15 cellular contexts compared by ENCODE assay signal in genomic region chr11:113841691-113842090, GRCh38. TPM values are rescaled to one million over a fixed set of nuclear protein-coding genes. Genes with fewer than 3 reads are reported as not detected.
DNase-seq lines count a peak whose midpoint lies in the region; ATAC-seq and TF ChIP-seq lines count a peak whose summit lies in the region.
"Had no signal": no experiment of that assay in that cellular context is flagged by ENCODE, and none has a peak within 500 bp of the region (broad histone marks: within the 10 kb centered on the region; RNA-seq: fewer than 3 reads in every experiment).

No MANE protein-coding gene starts in this region.

- H3K27ac ChIP-seq in GM23338 (ENCODE audit: low read depth), result peak overlapping the region; percentile 20; the same call in 1 of the 2 replicates
- no peak overlapping the region for H3K27ac ChIP-seq in OCI-LY1 (ENCODE audit: low read depth, low read length, poor library complexity, severe bottlenecking)
- H3K27ac ChIP-seq in coronary artery, result no peak overlapping the region
- H3K27ac ChIP-seq: adrenal gland, prostate gland had no signal

- no peaks in the 10 kb centered on the region for H3K9me3 ChIP-seq in OCI-LY1 (ENCODE audit: low read length)
- H3K9me3 ChIP-seq: adrenal gland, prostate gland, spleen had no signal

- DNase-seq in activated CD4-positive, alpha-beta T cell treated with anti-CD3 and anti-CD28 coated beads, Interleukin-2, amount 10 ng/mL, durations not matched to agents 7 days and 5 days, result no peak
- DNase-seq in activated CD4-positive, alpha-beta T cell treated with anti-CD3 and anti-CD28 coated beads for 1 hour, result no peak
- no peak for DNase-seq in GM23338 (ENCODE audit: low spot score)
- peak; percentile 31 for DNase-seq in left kidney (ENCODE audit: low read depth, low spot score)
- no peak for DNase-seq in coronary artery (ENCODE audit: low spot score)
- no peak for DNase-seq in DMS79 treated with DMSO at 0.1 percent for 48 hours (lab: John Stamatoyannopoulos, UW)
- DNase-seq in NCI-H1417 (lab: John Stamatoyannopoulos, UW), result no peak
- DNase-seq: adrenal gland; central memory CD4-positive, alpha-beta T cell; NCI-H146; NCI-H345; spleen had no signal

- H3K9ac ChIP-seq in OCI-LY1 (ENCODE audit: low read length), result no peak overlapping the region

- TF ChIP-seq CTCF in GM23338 (conservative IDR thresholded peaks at IDR 0.05; ENCODE audit: low read depth in 2 of 2) (no peak), OCI-LY1 (IDR thresholded peaks at IDR 0.05; ENCODE audit: low read length) (no peak), coronary artery (IDR thresholded peaks at IDR 0.05) (no peak)

- peaks cover 4% of the 10 kb centered on the region for H3K9me3 Mint-ChIP-seq in activated CD4-positive, alpha-beta T cell treated with anti-CD3 and anti-CD28 coated beads, Interleukin-2, amount 10 ng/mL, durations not matched to agents 7 days and 5 days
- no peaks in the 10 kb centered on the region for H3K9me3 Mint-ChIP-seq in GM23338
- H3K9me3 Mint-ChIP-seq: stimulated activated naive CD8-positive, alpha-beta T cell treated with anti-CD3 and anti-CD28 coated beads, Interleukin-15, Interleukin-2, amounts not matched to agents 100 ng/mL and 50 ng/mL, for 24 hours had no signal

- CTCF ChIA-PET in activated CD4-positive, alpha-beta T cell treated with anti-CD3 and anti-CD28 coated beads, Interleukin-2, amount 10 ng/mL, durations not matched to agents 7 days and 5 days (lab: Charles Lee), result interaction anchor here (1.2 to 1.3 kb wide), 2 partner anchors 23 to 24 kb away, joined by 3 read pairs; no protein-coding TSS in a partner anchor

- peaks cover 15% of the 10 kb centered on the region for H3K4me1 Mint-ChIP-seq in activated CD4-positive, alpha-beta T cell treated with anti-CD3 and anti-CD28 coated beads, Interleukin-2, amount 10 ng/mL, durations not matched to agents 7 days and 5 days
- H3K4me1 Mint-ChIP-seq in GM23338, result peaks cover 10% of the 10 kb centered on the region

- H4K20me1 ChIP-seq in GM23338 (replicated peaks; ENCODE audit: insufficient read depth), result peaks cover 9% of the 10 kb centered on the region
- no peaks in the 10 kb centered on the region for H4K20me1 ChIP-seq in OCI-LY1 (ENCODE audit: insufficient read depth, low read length)

- H3K27me3 ChIP-seq in GM23338 (ENCODE audit: insufficient read depth) (no peaks in the 10 kb centered on the region), OCI-LY1 (ENCODE audit: insufficient read depth, low read length) (no peaks in the 10 kb centered on the region)
- H3K27me3 ChIP-seq: adrenal gland, spleen had no signal

- POLR2A ChIA-PET in activated CD4-positive, alpha-beta T cell treated with anti-CD3 and anti-CD28 coated beads, Interleukin-2, amount 10 ng/mL, durations not matched to agents 7 days and 5 days (lab: Charles Lee), result interaction anchor here (0.7 kb wide), 1 partner anchor 16 kb away, joined by 3 read pairs; no protein-coding TSS in a partner anchor

- H3K4me1 ChIP-seq in GM23338 (ENCODE audit: insufficient read depth), result peaks cover 11% of the 10 kb centered on the region
- peaks cover 22% of the 10 kb centered on the region for H3K4me1 ChIP-seq in OCI-LY1 (ENCODE audit: insufficient read depth, low read length, severe bottlenecking)
- H3K4me1 ChIP-seq: adrenal gland, prostate gland had no signal

- 0 out of 2 replicates have a peak, but pooled peaks cover 5% of the 10 kb centered on the region for H3F3A ChIP-seq in GM23338 (replicated peaks; ENCODE audit: low read depth)
- no peaks in the 10 kb centered on the region for H3F3A ChIP-seq in OCI-LY1 (ENCODE audit: insufficient read depth, low read length)

- peaks cover 21% of the 10 kb centered on the region for H3K36me3 Mint-ChIP-seq in activated CD4-positive, alpha-beta T cell treated with anti-CD3 and anti-CD28 coated beads, Interleukin-2, amount 10 ng/mL, durations not matched to agents 7 days and 5 days (ENCODE audit: low read depth)
- H3K36me3 Mint-ChIP-seq in GM23338 (ENCODE audit: low read depth), result peaks cover 58% of the 10 kb centered on the region

- H3K79me2 ChIP-seq in GM23338 (replicated peaks; ENCODE audit: insufficient read depth) (peaks cover 99% of the 10 kb centered on the region), OCI-LY1 (ENCODE audit: insufficient read depth, low read length) (no peaks in the 10 kb centered on the region)

- peak overlapping the region; percentile 44 for H3K4me3 Mint-ChIP-seq in activated CD4-positive, alpha-beta T cell treated with anti-CD3 and anti-CD28 coated beads, Interleukin-2, amount 10 ng/mL, durations not matched to agents 7 days and 5 days
- H3K4me3 Mint-ChIP-seq in GM23338, result no peak overlapping the region
- H3K4me3 Mint-ChIP-seq: stimulated activated naive CD8-positive, alpha-beta T cell treated with anti-CD3 and anti-CD28 coated beads, Interleukin-15, Interleukin-2, amounts not matched to agents 100 ng/mL and 50 ng/mL, for 24 hours had no signal

- no peak overlapping the region for H3K4me3 ChIP-seq in GM23338
- no peak overlapping the region for H3K4me3 ChIP-seq in OCI-LY1 (ENCODE audit: low read depth, low read length, poor library complexity, severe bottlenecking)
- H3K4me3 ChIP-seq in coronary artery, result no peak overlapping the region
- H3K4me3 ChIP-seq: adrenal gland, prostate gland had no signal

- ATAC-seq in GM23338, result no peak

- H3K9me2 ChIP-seq in GM23338 (ENCODE audit: insufficient read depth) (no peaks in the 10 kb centered on the region), OCI-LY1 (ENCODE audit: low read depth, low read length) (no peaks in the 10 kb centered on the region)

- no peaks in the 10 kb centered on the region for H3K27me3 Mint-ChIP-seq in activated CD4-positive, alpha-beta T cell treated with anti-CD3 and anti-CD28 coated beads, Interleukin-2, amount 10 ng/mL, durations not matched to agents 7 days and 5 days
- H3K27me3 Mint-ChIP-seq in GM23338 (ENCODE audit: insufficient read depth, low read depth, poor library complexity), result no peaks in the 10 kb centered on the region
- H3K27me3 Mint-ChIP-seq: stimulated activated naive CD8-positive, alpha-beta T cell treated with anti-CD3 and anti-CD28 coated beads, Interleukin-15, Interleukin-2, amounts not matched to agents 100 ng/mL and 50 ng/mL, for 24 hours had no signal

- peak overlapping the region; percentile 68 for H3K27ac Mint-ChIP-seq in activated CD4-positive, alpha-beta T cell treated with anti-CD3 and anti-CD28 coated beads, Interleukin-2, amount 10 ng/mL, durations not matched to agents 7 days and 5 days
- peak overlapping the region; percentile 58 for H3K27ac Mint-ChIP-seq in GM23338
- H3K27ac Mint-ChIP-seq: stimulated activated naive CD8-positive, alpha-beta T cell treated with anti-CD3 and anti-CD28 coated beads, Interleukin-15, Interleukin-2, amounts not matched to agents 100 ng/mL and 50 ng/mL, for 24 hours had no signal

- H2AFZ ChIP-seq in GM23338 (no peak overlapping the region), OCI-LY1 (ENCODE audit: low read length) (no peak overlapping the region)

- no peak overlapping the region for H3K4me2 ChIP-seq in GM23338
- H3K4me2 ChIP-seq in OCI-LY1 (ENCODE audit: low read length), result peak overlapping the region; percentile 29; the same call in 1 of the 2 replicates

- H3K36me3 ChIP-seq in GM23338 (ENCODE audit: insufficient read depth) (peaks cover 27% of the 10 kb centered on the region), OCI-LY1 (ENCODE audit: insufficient read depth, low read length) (peaks cover 33% of the 10 kb centered on the region)
- H3K36me3 ChIP-seq: prostate gland had no signal

TF ChIP-seq in GM23338, 12 proteins besides CTCF, POLR2A, EP300 and RAD21 (continues in another document):
- TF ChIP-seq JUNB (IDR thresholded peaks at IDR 0.05; ENCODE audit: unreplicated experiment) (no peak), POLR2AphosphoS5 (IDR thresholded peaks at IDR 0.05; ENCODE audit: low read depth) (no peak), NANOG (IDR thresholded peaks at IDR 0.05; ENCODE audit: borderline replicate concordance) (no peak), STAT1 (IDR thresholded peaks at IDR 0.05; ENCODE audit: unreplicated experiment) (no peak), REST (IDR thresholded peaks at IDR 0.05; ENCODE audit: unreplicated experiment) (no peak)

RNA-seq across cellular contexts. Expression of gene USP28, which starts 33.7 kb away (rescaled TPM):
- total RNA-seq in activated CD4-positive, alpha-beta T cell treated with anti-CD3 and anti-CD28 coated beads, Interleukin-2, amount 10 ng/mL, durations not matched to agents 7 days and 5 days, result 10 to 100 TPM; 36.7 to 36.9 TPM
- total RNA-seq in GM23338 (2014; rRNA removed; shearing (Covaris generic)), result 171 and 215 TPM in 2 replicates
- 66.6 and 73.9 TPM in 2 replicates for polyA plus RNA-seq in GM23338 (2016; fragmentation: Nextera tagmentation; extraction: Ambion mirVana)
